In the genomic region with DNA sequence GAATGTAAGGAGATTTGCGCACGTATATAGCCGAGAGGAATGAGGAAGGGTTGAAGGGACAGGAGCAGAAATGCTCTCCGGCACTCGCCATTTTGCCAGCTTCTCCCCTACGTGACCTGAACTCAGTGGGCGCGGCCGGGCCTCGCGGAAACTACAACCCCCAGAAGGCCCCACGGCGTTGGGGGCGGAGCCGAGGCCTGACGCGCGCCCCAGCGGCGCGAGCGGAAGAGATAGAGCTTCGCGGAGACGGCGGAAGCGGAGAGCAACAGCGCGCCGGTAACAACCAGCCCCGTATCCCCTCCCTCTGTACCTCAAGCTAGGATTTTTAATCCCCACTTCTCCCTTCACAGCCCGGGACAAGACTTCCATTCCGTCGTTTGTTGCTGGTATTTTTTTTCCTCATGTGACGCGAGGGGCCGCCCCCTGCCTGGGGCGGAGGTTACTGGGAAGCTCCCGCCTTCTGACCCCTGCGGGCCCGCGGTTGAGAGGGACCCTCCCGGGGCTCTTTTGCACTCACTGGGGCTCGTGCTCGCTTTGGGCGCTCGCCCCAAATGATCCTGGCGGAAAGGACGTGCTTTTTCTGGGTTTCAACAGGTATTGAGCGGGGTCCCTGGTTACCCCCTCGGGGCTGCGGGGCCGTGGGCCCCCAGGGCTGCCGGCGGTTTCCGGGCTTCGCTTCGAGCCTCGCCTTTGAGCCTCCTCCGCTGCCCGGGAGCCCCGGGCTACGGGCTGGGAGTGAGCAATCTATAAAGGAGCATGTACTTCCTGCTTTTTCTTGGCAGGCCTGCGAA, we compare ENCODE assay signal across 1 cellular context.
A peak's percentile ranks its signal among the peaks of the same experiment; 100 is the strongest.
TF ChIP-seq lines count a peak whose summit lies in the region.

A gene (plus strand): TSS at position 227 of the 791 bp plus-strand sequence. CDS start 73,458 bp downstream, outside the sequence.

TF ChIP-seq in A549, 52 proteins besides CTCF, POLR2A, EP300 and RAD21 (continued from another document):
- TF ChIP-seq NPAS2 (CRISPR knock-in tag; IDR thresholded peaks at IDR 0.05; ENCODE audit: borderline replicate concordance) = no peak
- TF ChIP-seq SMC3 (IDR thresholded peaks at IDR 0.05) = no peak
- TF ChIP-seq, protein P1, sequence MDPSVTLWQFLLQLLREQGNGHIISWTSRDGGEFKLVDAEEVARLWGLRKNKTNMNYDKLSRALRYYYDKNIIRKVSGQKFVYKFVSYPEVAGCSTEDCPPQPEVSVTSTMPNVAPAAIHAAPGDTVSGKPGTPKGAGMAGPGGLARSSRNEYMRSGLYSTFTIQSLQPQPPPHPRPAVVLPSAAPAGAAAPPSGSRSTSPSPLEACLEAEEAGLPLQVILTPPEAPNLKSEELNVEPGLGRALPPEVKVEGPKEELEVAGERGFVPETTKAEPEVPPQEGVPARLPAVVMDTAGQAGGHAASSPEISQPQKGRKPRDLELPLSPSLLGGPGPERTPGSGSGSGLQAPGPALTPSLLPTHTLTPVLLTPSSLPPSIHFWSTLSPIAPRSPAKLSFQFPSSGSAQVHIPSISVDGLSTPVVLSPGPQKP (IDR thresholded peaks at IDR 0.05; ENCODE audit: low read depth, low read length) = no peak
- TF ChIP-seq, protein P2, sequence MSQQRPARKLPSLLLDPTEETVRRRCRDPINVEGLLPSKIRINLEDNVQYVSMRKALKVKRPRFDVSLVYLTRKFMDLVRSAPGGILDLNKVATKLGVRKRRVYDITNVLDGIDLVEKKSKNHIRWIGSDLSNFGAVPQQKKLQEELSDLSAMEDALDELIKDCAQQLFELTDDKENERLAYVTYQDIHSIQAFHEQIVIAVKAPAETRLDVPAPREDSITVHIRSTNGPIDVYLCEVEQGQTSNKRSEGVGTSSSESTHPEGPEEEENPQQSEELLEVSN (IDR thresholded peaks at IDR 0.05; ENCODE audit: borderline replicate concordance, low read depth) = no peak
- TF ChIP-seq CBX2 (IDR thresholded peaks at IDR 0.05; ENCODE audit: borderline replicate concordance, low read depth) = no peak
- no peak for TF ChIP-seq CHD4 (IDR thresholded peaks at IDR 0.05; ENCODE audit: borderline replicate concordance)
- TF ChIP-seq, protein P3, sequence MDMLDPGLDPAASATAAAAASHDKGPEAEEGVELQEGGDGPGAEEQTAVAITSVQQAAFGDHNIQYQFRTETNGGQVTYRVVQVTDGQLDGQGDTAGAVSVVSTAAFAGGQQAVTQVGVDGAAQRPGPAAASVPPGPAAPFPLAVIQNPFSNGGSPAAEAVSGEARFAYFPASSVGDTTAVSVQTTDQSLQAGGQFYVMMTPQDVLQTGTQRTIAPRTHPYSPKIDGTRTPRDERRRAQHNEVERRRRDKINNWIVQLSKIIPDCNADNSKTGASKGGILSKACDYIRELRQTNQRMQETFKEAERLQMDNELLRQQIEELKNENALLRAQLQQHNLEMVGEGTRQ (IDR thresholded peaks at IDR 0.05) = peak; percentile 41; the same call in 1 of the 2 replicates
- TF ChIP-seq KDM5A (IDR thresholded peaks at IDR 0.05) = peak; percentile 34; the same call in 1 of the 2 replicates
- TF ChIP-seq MYC (IDR thresholded peaks at IDR 0.05; ENCODE audit: borderline replicate concordance, low read length) = no peak
- no peak for TF ChIP-seq RARB (CRISPR knock-in tag; IDR thresholded peaks at IDR 0.05)
- no peak for TF ChIP-seq ZSCAN20 (CRISPR knock-in tag; IDR thresholded peaks at IDR 0.05)
- peak; percentile 85; the same call in 1 of the 2 replicates for TF ChIP-seq PHF8 (IDR thresholded peaks at IDR 0.05; ENCODE audit: borderline replicate concordance, low read depth)
- TF ChIP-seq SREBF2 (IDR thresholded peaks at IDR 0.05) = no peak
- TF ChIP-seq MAFK (IDR thresholded peaks at IDR 0.05; ENCODE audit: partially characterized antibody) = no peak
- TF ChIP-seq ESRRA (IDR thresholded peaks at IDR 0.05; ENCODE audit: borderline replicate concordance, low read length) = no peak
- TF ChIP-seq RCOR1 (IDR thresholded peaks at IDR 0.05; ENCODE audit: low read depth, low read length) = no peak
- TF ChIP-seq, protein P4, sequence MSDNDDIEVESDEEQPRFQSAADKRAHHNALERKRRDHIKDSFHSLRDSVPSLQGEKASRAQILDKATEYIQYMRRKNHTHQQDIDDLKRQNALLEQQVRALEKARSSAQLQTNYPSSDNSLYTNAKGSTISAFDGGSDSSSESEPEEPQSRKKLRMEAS (IDR thresholded peaks at IDR 0.05) = peak; percentile 50; the same call in 1 of the 2 replicates
- no peak for TF ChIP-seq GATA3 (IDR thresholded peaks at IDR 0.05; ENCODE audit: borderline replicate concordance)
- no peak for TF ChIP-seq CHD2 (IDR thresholded peaks at IDR 0.05; ENCODE audit: low read length, partially characterized antibody)
- TF ChIP-seq, protein P5, sequence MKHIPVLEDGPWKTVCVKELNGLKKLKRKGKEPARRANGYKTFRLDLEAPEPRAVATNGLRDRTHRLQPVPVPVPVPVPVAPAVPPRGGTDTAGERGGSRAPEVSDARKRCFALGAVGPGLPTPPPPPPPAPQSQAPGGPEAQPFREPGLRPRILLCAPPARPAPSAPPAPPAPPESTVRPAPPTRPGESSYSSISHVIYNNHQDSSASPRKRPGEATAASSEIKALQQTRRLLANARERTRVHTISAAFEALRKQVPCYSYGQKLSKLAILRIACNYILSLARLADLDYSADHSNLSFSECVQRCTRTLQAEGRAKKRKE (CRISPR knock-in tag; IDR thresholded peaks at IDR 0.05; ENCODE audit: low read depth) = no peak
- TF ChIP-seq, protein P6, sequence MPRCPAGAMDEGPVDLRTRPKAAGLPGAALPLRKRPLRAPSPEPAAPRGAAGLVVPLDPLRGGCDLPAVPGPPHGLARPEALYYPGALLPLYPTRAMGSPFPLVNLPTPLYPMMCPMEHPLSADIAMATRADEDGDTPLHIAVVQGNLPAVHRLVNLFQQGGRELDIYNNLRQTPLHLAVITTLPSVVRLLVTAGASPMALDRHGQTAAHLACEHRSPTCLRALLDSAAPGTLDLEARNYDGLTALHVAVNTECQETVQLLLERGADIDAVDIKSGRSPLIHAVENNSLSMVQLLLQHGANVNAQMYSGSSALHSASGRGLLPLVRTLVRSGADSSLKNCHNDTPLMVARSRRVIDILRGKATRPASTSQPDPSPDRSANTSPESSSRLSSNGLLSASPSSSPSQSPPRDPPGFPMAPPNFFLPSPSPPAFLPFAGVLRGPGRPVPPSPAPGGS (IDR thresholded peaks at IDR 0.05) = peak; percentile 73; the same call in 2 of the 3 replicates
- TF ChIP-seq HOXB13 (CRISPR knock-in tag; IDR thresholded peaks at IDR 0.05; ENCODE audit: low read depth) = no peak
- no peak for TF ChIP-seq TP53 (CRISPR knock-in tag; IDR thresholded peaks at IDR 0.05)
- TF ChIP-seq EHMT2 (IDR thresholded peaks at IDR 0.05; ENCODE audit: low read depth) = no peak
- TF ChIP-seq, protein P7, sequence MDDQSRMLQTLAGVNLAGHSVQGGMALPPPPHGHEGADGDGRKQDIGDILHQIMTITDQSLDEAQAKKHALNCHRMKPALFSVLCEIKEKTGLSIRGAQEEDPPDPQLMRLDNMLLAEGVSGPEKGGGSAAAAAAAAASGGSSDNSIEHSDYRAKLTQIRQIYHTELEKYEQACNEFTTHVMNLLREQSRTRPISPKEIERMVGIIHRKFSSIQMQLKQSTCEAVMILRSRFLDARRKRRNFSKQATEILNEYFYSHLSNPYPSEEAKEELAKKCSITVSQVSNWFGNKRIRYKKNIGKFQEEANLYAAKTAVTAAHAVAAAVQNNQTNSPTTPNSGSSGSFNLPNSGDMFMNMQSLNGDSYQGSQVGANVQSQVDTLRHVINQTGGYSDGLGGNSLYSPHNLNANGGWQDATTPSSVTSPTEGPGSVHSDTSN (IDR thresholded peaks at IDR 0.05) = 0 out of 2 replicates have a peak, but pooled peaks have one; percentile 17
- no peak for TF ChIP-seq FOXS1 (CRISPR knock-in tag; IDR thresholded peaks at IDR 0.05)
- TF ChIP-seq EHF (CRISPR knock-in tag; IDR thresholded peaks at IDR 0.05) = no peak
- TF ChIP-seq RFX5 (IDR thresholded peaks at IDR 0.05) = no peak
- no peak for TF ChIP-seq NFE2L2 (conservative IDR thresholded peaks at IDR 0.05; ENCODE audit: low read length)
- TF ChIP-seq POLR2AphosphoS2 (conservative IDR thresholded peaks at IDR 0.05; ENCODE audit: low read length) = no peak
- TF ChIP-seq HOXA7 (CRISPR knock-in tag; IDR thresholded peaks at IDR 0.05) = no peak
- peak; percentile 75 to 85 for TF ChIP-seq JUN (IDR thresholded peaks at IDR 0.05)
- TF ChIP-seq ZNF302 (CRISPR knock-in tag; IDR thresholded peaks at IDR 0.05) = no peak
- no peak for TF ChIP-seq CBX8 (IDR thresholded peaks at IDR 0.05)
- TF ChIP-seq HOXB5 (CRISPR knock-in tag; IDR thresholded peaks at IDR 0.05) = no peak
- no peak for TF ChIP-seq BHLHE40 (IDR thresholded peaks at IDR 0.05; ENCODE audit: low read depth, low read length)
- TF ChIP-seq, protein P8, sequence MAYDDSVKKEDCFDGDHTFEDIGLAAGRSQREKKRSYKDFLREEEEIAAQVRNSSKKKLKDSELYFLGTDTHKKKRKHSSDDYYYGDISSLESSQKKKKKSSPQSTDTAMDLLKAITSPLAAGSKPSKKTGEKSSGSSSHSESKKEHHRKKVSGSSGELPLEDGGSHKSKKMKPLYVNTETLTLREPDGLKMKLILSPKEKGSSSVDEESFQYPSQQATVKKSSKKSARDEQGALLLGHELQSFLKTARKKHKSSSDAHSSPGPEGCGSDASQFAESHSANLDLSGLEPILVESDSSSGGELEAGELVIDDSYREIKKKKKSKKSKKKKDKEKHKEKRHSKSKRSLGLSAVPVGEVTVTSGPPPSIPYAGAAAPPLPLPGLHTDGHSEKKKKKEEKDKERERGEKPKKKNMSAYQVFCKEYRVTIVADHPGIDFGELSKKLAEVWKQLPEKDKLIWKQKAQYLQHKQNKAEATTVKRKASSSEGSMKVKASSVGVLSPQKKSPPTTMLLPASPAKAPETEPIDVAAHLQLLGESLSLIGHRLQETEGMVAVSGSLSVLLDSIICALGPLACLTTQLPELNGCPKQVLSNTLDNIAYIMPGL (CRISPR knock-in tag; IDR thresholded peaks at IDR 0.05; ENCODE audit: borderline replicate concordance) = no peak
TF ChIP-seq in A549: peak in this region for 8.
